Comparison of ENCODE assay signal across 8 cellular contexts in genomic region chr11:61791737-61792309, GRCh38. TPM values are rescaled to one million over a fixed set of nuclear protein-coding genes. Genes with fewer than 3 reads are reported as not detected.
DNase-seq lines count a peak whose midpoint lies in the region; ATAC-seq and TF ChIP-seq lines count a peak whose summit lies in the region.

No MANE protein-coding gene starts in this region.

- no peaks in the 10 kb centered on the region for H3K9me3 Mint-ChIP-seq in activated T-helper 1 cell treated with anti-CD3 and anti-CD28 coated beads, Interleukin-12 subunit alpha, Interleukin-12 subunit beta, Interleukin-2, Interleukin-4 antibody, amounts not matched to agents 30 ng/mL and 10 ng/mL and 1 ng/mL, durations not matched to agents 14 hours and 24 hours and 36 hours
- no peaks in the 10 kb centered on the region for H3K9me3 Mint-ChIP-seq in naive thymus-derived CD8-positive, alpha-beta T cell

- ATAC-seq in HG03045 (IDR thresholded peaks at IDR 0.05; ENCODE audit: unreplicated experiment) = peak; percentile 17
- ATAC-seq in naive thymus-derived CD8-positive, alpha-beta T cell = peak in 1 of 2 donors; percentile 15

- H3K4me1 Mint-ChIP-seq in activated T-helper 1 cell treated with anti-CD3 and anti-CD28 coated beads, Interleukin-12 subunit alpha, Interleukin-12 subunit beta, Interleukin-2, Interleukin-4 antibody, amounts not matched to agents 30 ng/mL and 10 ng/mL and 1 ng/mL, durations not matched to agents 14 hours and 24 hours and 36 hours (ENCODE audit: low read depth) = peaks cover 52% of the 10 kb centered on the region
- H3K4me1 Mint-ChIP-seq in naive thymus-derived CD8-positive, alpha-beta T cell = peaks cover 16 to 42% (median 34%) of the 10 kb centered on the region in 4 donors

- peak overlapping the region; percentile 96 for H3K4me3 Mint-ChIP-seq in activated T-helper 1 cell treated with anti-CD3 and anti-CD28 coated beads, Interleukin-12 subunit alpha, Interleukin-12 subunit beta, Interleukin-2, Interleukin-4 antibody, amounts not matched to agents 30 ng/mL and 10 ng/mL and 1 ng/mL, durations not matched to agents 14 hours and 24 hours and 36 hours
- peak overlapping the region; percentile 91 to 99 (median 94) for H3K4me3 Mint-ChIP-seq in naive thymus-derived CD8-positive, alpha-beta T cell

- no peak for TF ChIP-seq CTCF in fibroblast of the aortic adventitia (IDR thresholded peaks at IDR 0.05; ENCODE audit: insufficient read depth, low read length)

- H3K36me3 Mint-ChIP-seq in activated T-helper 1 cell treated with anti-CD3 and anti-CD28 coated beads, Interleukin-12 subunit alpha, Interleukin-12 subunit beta, Interleukin-2, Interleukin-4 antibody, amounts not matched to agents 30 ng/mL and 10 ng/mL and 1 ng/mL, durations not matched to agents 14 hours and 24 hours and 36 hours (ENCODE audit: low read depth) = peaks cover 45% of the 10 kb centered on the region
- peaks cover 0 to 37% (median 7%) of the 10 kb centered on the region in 3 donors for H3K36me3 Mint-ChIP-seq in naive thymus-derived CD8-positive, alpha-beta T cell

- H3K27ac Mint-ChIP-seq in activated T-helper 1 cell treated with anti-CD3 and anti-CD28 coated beads, Interleukin-12 subunit alpha, Interleukin-12 subunit beta, Interleukin-2, Interleukin-4 antibody, amounts not matched to agents 30 ng/mL and 10 ng/mL and 1 ng/mL, durations not matched to agents 14 hours and 24 hours and 36 hours = peak overlapping the region; percentile 99
- H3K27ac Mint-ChIP-seq in naive thymus-derived CD8-positive, alpha-beta T cell = peak overlapping the region; percentile 95 to 100 (median 99)

- DNase-seq in DMS 273 (lab: John Stamatoyannopoulos, UW; ENCODE audit: unreplicated experiment) = peak; percentile 83
- DNase-seq in DMS 273 treated with DMSO at 0.1 percent for 48 hours (lab: John Stamatoyannopoulos, UW) = no peak
- peak; percentile 54 for DNase-seq in NCI-H510A treated with DMSO at 0.1 percent for 48 hours (lab: John Stamatoyannopoulos, UW)
- DNase-seq in activated T-helper 1 cell treated with anti-CD3 and anti-CD28 coated beads, Interleukin-12 subunit alpha, Interleukin-12 subunit beta, Interleukin-2, Interleukin-4 antibody, amounts not matched to agents 30 ng/mL and 10 ng/mL and 1 ng/mL, durations not matched to agents 14 hours and 24 hours and 36 hours (ENCODE audit: low spot score) = peak; percentile 19
- peak; percentile 94 for DNase-seq in fibroblast of the aortic adventitia (ENCODE audit: low read depth)
- DNase-seq in naive thymus-derived CD8-positive, alpha-beta T cell = peak in 4 of 10 donors; percentile 24 to 44 (median 36)
- DNase-seq in ureter (ENCODE audit: low spot score) = peak; percentile 67

- H3K4me3 ChIP-seq in fibroblast of the aortic adventitia (ENCODE audit: low read depth, low read length) = peak overlapping the region; percentile 96

- intact Hi-C loops in activated T-helper 1 cell treated with anti-CD3 and anti-CD28 coated beads, Interleukin-12 subunit alpha, Interleukin-12 subunit beta, Interleukin-2, Interleukin-4 antibody, amounts not matched to agents 30 ng/mL and 10 ng/mL and 1 ng/mL, durations not matched to agents 14 hours and 24 hours and 36 hours (cut with micrococcal nuclease) = loop anchor here (1.0 to 5.0 kb wide), 11 partner anchors 23 to 431 kb away; partner anchors contain the start of genes CYB561A3, FADS3, MYRF and SDHAF2

- H3K27me3 Mint-ChIP-seq in activated T-helper 1 cell treated with anti-CD3 and anti-CD28 coated beads, Interleukin-12 subunit alpha, Interleukin-12 subunit beta, Interleukin-2, Interleukin-4 antibody, amounts not matched to agents 30 ng/mL and 10 ng/mL and 1 ng/mL, durations not matched to agents 14 hours and 24 hours and 36 hours (ENCODE audit: insufficient read depth) = no peaks in the 10 kb centered on the region
- H3K27me3 Mint-ChIP-seq in naive thymus-derived CD8-positive, alpha-beta T cell = no peaks in the 10 kb centered on the region

- POLR2A ChIA-PET in naive thymus-derived CD8-positive, alpha-beta T cell (lab: Charles Lee) = interaction anchor here (0.6 to 1.9 kb wide), 3 partner anchors 157 to 176 kb away, joined by 3 to 8 read pairs (median 3); partner anchors contain the start of gene FTH1

RNA-seq across cellular contexts. Expression of gene TMEM258, which starts 0.6 kb away (rescaled TPM):
- total RNA-seq in activated T-helper 1 cell treated with anti-CD3 and anti-CD28 coated beads, Interleukin-12 subunit alpha, Interleukin-12 subunit beta, Interleukin-2, Interleukin-4 antibody, amounts not matched to agents 30 ng/mL and 10 ng/mL and 1 ng/mL, durations not matched to agents 14 hours and 24 hours and 36 hours = 164 and 166 TPM in 2 replicates
- total RNA-seq in fibroblast of the aortic adventitia (ENCODE audit: low replicate concordance) = 14.1 and 98.1 TPM in 2 replicates
- total RNA-seq in naive thymus-derived CD8-positive, alpha-beta T cell = 10 to 100 TPM; 84.4 to 87.7 TPM
- polyA plus RNA-seq in naive thymus-derived CD8-positive, alpha-beta T cell = 100 to 1,000 TPM; 205 to 256 (median 225) TPM
- 98.7 TPM for total RNA-seq in ureter

RNA-seq across cellular contexts. Expression of gene FEN1, which starts 0.9 kb away (rescaled TPM):
- total RNA-seq in activated T-helper 1 cell treated with anti-CD3 and anti-CD28 coated beads, Interleukin-12 subunit alpha, Interleukin-12 subunit beta, Interleukin-2, Interleukin-4 antibody, amounts not matched to agents 30 ng/mL and 10 ng/mL and 1 ng/mL, durations not matched to agents 14 hours and 24 hours and 36 hours = 147 and 149 TPM in 2 replicates
- total RNA-seq in fibroblast of the aortic adventitia (ENCODE audit: low replicate concordance) (12.3 and 43.3 TPM in 2 replicates), ureter (10.4 TPM)
- 1 to 10 TPM; 8.3 to 8.6 TPM for total RNA-seq in naive thymus-derived CD8-positive, alpha-beta T cell
- polyA plus RNA-seq in naive thymus-derived CD8-positive, alpha-beta T cell = 10 to 100 TPM in 2 of 3 donors, 1 to 10 TPM in 1; 10.0 to 13.1 (median 10.2) TPM

RNA-seq across cellular contexts. Expression of gene FADS1, which starts 25.0 kb away (rescaled TPM):
- 92.3 and 97.7 TPM in 2 replicates for total RNA-seq in activated T-helper 1 cell treated with anti-CD3 and anti-CD28 coated beads, Interleukin-12 subunit alpha, Interleukin-12 subunit beta, Interleukin-2, Interleukin-4 antibody, amounts not matched to agents 30 ng/mL and 10 ng/mL and 1 ng/mL, durations not matched to agents 14 hours and 24 hours and 36 hours
- total RNA-seq in fibroblast of the aortic adventitia (ENCODE audit: low replicate concordance) (48.8 and 74.1 TPM in 2 replicates), ureter (40.7 TPM)
- total RNA-seq in naive thymus-derived CD8-positive, alpha-beta T cell = under 1 TPM; 0.55 to 0.60 TPM
- 1 to 10 TPM in 2 of 3 donors, not detected in 1; 1.7 to 4.7 TPM for polyA plus RNA-seq in naive thymus-derived CD8-positive, alpha-beta T cell

RNA-seq across cellular contexts. Expression of gene FADS2, which starts 36.3 kb away (rescaled TPM):
- total RNA-seq in activated T-helper 1 cell treated with anti-CD3 and anti-CD28 coated beads, Interleukin-12 subunit alpha, Interleukin-12 subunit beta, Interleukin-2, Interleukin-4 antibody, amounts not matched to agents 30 ng/mL and 10 ng/mL and 1 ng/mL, durations not matched to agents 14 hours and 24 hours and 36 hours = 250 and 256 TPM in 2 replicates
- total RNA-seq in fibroblast of the aortic adventitia (ENCODE audit: low replicate concordance) = 125 and 143 TPM in 2 replicates
- not detected for total RNA-seq in naive thymus-derived CD8-positive, alpha-beta T cell
- polyA plus RNA-seq in naive thymus-derived CD8-positive, alpha-beta T cell = 1 to 10 TPM in 2 of 3 donors, under 1 TPM in 1; 0.06 to 9.6 (median 4.2) TPM
- total RNA-seq in ureter = 118 TPM

RNA-seq across cellular contexts. Expression of gene MYRF, which starts 39.4 kb away (rescaled TPM):
- total RNA-seq in activated T-helper 1 cell treated with anti-CD3 and anti-CD28 coated beads, Interleukin-12 subunit alpha, Interleukin-12 subunit beta, Interleukin-2, Interleukin-4 antibody, amounts not matched to agents 30 ng/mL and 10 ng/mL and 1 ng/mL, durations not matched to agents 14 hours and 24 hours and 36 hours = 0.78 and 0.99 TPM in 2 replicates
- total RNA-seq in fibroblast of the aortic adventitia (ENCODE audit: low replicate concordance) (0.16 and 0.18 TPM in 2 replicates), ureter (4.7 TPM)
- under 1 TPM; 0.47 to 0.68 TPM for total RNA-seq in naive thymus-derived CD8-positive, alpha-beta T cell
- under 1 TPM in 2 of 3 donors, not detected in 1; 0.26 to 0.52 TPM for polyA plus RNA-seq in naive thymus-derived CD8-positive, alpha-beta T cell

Comparison
In these comparisons a context has a peak if more than half of its experiments do, and no peak if none do; other contexts are left out.
1. RNA of gene FADS1, which starts 25.0 kb away (total RNA-seq): 92.3 to 97.7 TPM in activated T-helper 1 cell treated with anti-CD3 and anti-CD28 coated beads, Interleukin-12 subunit alpha, Interleukin-12 subunit beta, Interleukin-2, Interleukin-4 antibody, amounts not matched to agents 30 ng/mL and 10 ng/mL and 1 ng/mL, durations not matched to agents 14 hours and 24 hours and 36 hours, 48.8 to 74.1 TPM in fibroblast of the aortic adventitia and 40.7 TPM in ureter (single experiment); 0.55 to 0.60 TPM in naive thymus-derived CD8-positive, alpha-beta T cell; every median in the first group is over 10 times any median in the second.